In the genomic region with DNA sequence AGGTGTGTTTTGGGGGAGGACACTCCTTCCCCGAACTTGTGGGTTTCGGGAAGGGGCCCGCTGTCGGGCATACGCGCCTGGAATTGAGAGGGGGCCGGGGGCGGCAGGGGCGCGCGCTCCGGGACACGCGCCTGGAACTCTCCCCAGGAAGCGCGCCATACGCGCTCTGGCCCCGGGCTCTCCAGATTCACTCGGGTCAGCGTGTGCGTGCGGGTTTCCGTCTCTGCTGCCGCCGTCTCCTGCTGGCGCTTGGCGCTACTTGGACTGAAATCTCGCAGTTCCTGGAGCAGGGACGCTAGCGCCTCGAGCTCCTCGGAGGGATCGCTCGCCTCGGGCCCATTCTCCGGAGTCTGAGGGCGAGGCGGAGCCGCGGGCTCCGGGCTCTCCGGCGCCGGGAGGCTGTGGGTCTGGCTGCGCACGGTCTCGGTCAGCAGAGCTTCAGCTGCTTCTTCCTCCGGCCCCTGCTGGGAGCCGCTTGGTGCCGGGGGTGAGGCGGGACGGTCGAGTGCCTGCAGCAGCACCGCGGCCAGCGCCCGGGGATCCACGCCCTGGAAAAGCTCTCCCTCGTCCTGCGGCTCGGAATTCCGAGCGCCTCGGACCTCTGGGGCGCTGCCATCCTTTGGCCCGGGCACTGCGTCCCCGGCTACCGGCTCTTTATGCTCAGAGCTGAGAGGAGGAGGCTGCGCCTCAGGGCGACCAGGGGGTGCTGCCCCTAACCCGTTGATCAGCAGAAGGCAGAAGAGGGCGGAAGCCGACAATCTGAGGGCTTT, we compare ENCODE assay signal across 8 cellular contexts. TPM values are rescaled to one million over a fixed set of nuclear protein-coding genes. Genes with fewer than 3 reads are reported as not detected.
DNase-seq lines count a peak whose midpoint lies in the region; TF ChIP-seq lines count a peak whose summit lies in the region.

No MANE protein-coding gene starts in this region.

- peaks cover 8% of the 10 kb centered on the region for H3K36me3 Mint-ChIP-seq in activated CD4-positive, alpha-beta T cell treated with anti-CD3 and anti-CD28 coated beads, Interleukin-2, amount 10 ng/mL, durations not matched to agents 7 days and 5 days (ENCODE audit: low read depth)

- peak overlapping the region; percentile 52 to 75 (median 64) for H3K4me3 ChIP-seq in BLaER1 treated with 17β-estradiol and CSF1 and Interleukin-3, amounts not matched to agents 10 nM and 100 nM
- H3K4me3 ChIP-seq in HUES6 (ENCODE audit: low read depth, low read length) (peak overlapping the region; percentile 62), kidney epithelial cell (ENCODE audit: low read depth, low read length) (peak overlapping the region; percentile 44), vagina (peak overlapping the region; percentile 25 to 47)

- TF ChIP-seq CTCF in kidney epithelial cell (IDR thresholded peaks at IDR 0.05; ENCODE audit: insufficient read depth, low read length, poor library complexity, severe bottlenecking) (no peak), vagina (IDR thresholded peaks at IDR 0.05) (no peak), GM10266 (IDR thresholded peaks at IDR 0.05; ENCODE audit: control insufficient read depth, insufficient read depth, low read depth, missing control alignments) (no peak)

- DNase-seq in astrocyte of the hippocampus (ENCODE audit: low read depth, low spot score) (peak; percentile 87), kidney epithelial cell (ENCODE audit: low read depth) (no peak), vagina (ENCODE audit: extremely low spot score in 2 of 2) (no peak), NCI-H1092 treated with DMSO at 0.1 percent for 48 hours (lab: John Stamatoyannopoulos, UW) (no peak), GM10266 (ENCODE audit: extremely low spot score) (no peak)
- DNase-seq in activated CD4-positive, alpha-beta T cell treated with anti-CD3 and anti-CD28 coated beads, Interleukin-2, amount 10 ng/mL, durations not matched to agents 7 days and 5 days: no peak

- peaks cover 34% of the 10 kb centered on the region for H3K4me1 Mint-ChIP-seq in activated CD4-positive, alpha-beta T cell treated with anti-CD3 and anti-CD28 coated beads, Interleukin-2, amount 10 ng/mL, durations not matched to agents 7 days and 5 days

- H3K9me3 Mint-ChIP-seq in activated CD4-positive, alpha-beta T cell treated with anti-CD3 and anti-CD28 coated beads, Interleukin-2, amount 10 ng/mL, durations not matched to agents 7 days and 5 days: no peaks in the 10 kb centered on the region

- intact Hi-C loops in vagina (cut with DNase I): no loop called here

- H3K4me2 ChIP-seq in BLaER1 treated with 17β-estradiol and CSF1 and Interleukin-3, amounts not matched to agents 10 nM and 100 nM: peak overlapping the region; percentile 90 to 100 (median 99)

- no peak overlapping the region for H3K4me3 Mint-ChIP-seq in activated CD4-positive, alpha-beta T cell treated with anti-CD3 and anti-CD28 coated beads, Interleukin-2, amount 10 ng/mL, durations not matched to agents 7 days and 5 days

- H4K20me1 ChIP-seq in BLaER1 treated with 17β-estradiol and CSF1 and Interleukin-3, amounts not matched to agents 10 nM and 100 nM: peaks cover 0 to 37% (median 21%) of the 10 kb centered on the region in 11 experiments; a peak in 21 of 22 replicates

- H3K27ac ChIP-seq in BLaER1 treated with 17β-estradiol and CSF1 and Interleukin-3, amounts not matched to agents 10 nM and 100 nM: peak overlapping the region in 3 of 11 experiments; percentile 81 to 87 (median 83); a peak in 6 of 22 replicates
- H3K27ac ChIP-seq in HUES6 (ENCODE audit: low read depth, low read length): no peak overlapping the region
- H3K27ac ChIP-seq in vagina: no peak overlapping the region

- peaks cover 54 to 93% (median 86%) of the 10 kb centered on the region in 10 experiments for H3K4me1 ChIP-seq in BLaER1 treated with 17β-estradiol and CSF1 and Interleukin-3, amounts not matched to agents 10 nM and 100 nM
- peaks cover 54% of the 10 kb centered on the region for H3K4me1 ChIP-seq in HUES6 (ENCODE audit: control insufficient read depth, insufficient read depth, low read length)
- H3K4me1 ChIP-seq in vagina: peaks cover 40% of the 10 kb centered on the region

- peaks cover 0 to 14% (median 12%) of the 10 kb centered on the region in 11 experiments; a peak in 17 of 22 replicates for H3K36me3 ChIP-seq in BLaER1 treated with 17β-estradiol and CSF1 and Interleukin-3, amounts not matched to agents 10 nM and 100 nM
- H3K36me3 ChIP-seq in HUES6 (ENCODE audit: control insufficient read depth, insufficient read depth, low read length): peaks cover 1% of the 10 kb centered on the region; the same call in 1 of the 2 replicates
- H3K36me3 ChIP-seq in kidney epithelial cell (ENCODE audit: control insufficient read depth, insufficient read depth, low read length): peaks cover 2% of the 10 kb centered on the region
- H3K36me3 ChIP-seq in vagina: peaks cover 0 to 16% of the 10 kb centered on the region in 2 donors

- TF ChIP-seq POLR2A in vagina (IDR thresholded peaks at IDR 0.05): no peak

- H3K27me3 Mint-ChIP-seq in activated CD4-positive, alpha-beta T cell treated with anti-CD3 and anti-CD28 coated beads, Interleukin-2, amount 10 ng/mL, durations not matched to agents 7 days and 5 days: peaks cover 52% of the 10 kb centered on the region

- CTCF ChIA-PET in activated CD4-positive, alpha-beta T cell treated with anti-CD3 and anti-CD28 coated beads, Interleukin-2, amount 10 ng/mL, durations not matched to agents 7 days and 5 days (lab: Charles Lee): interaction anchor here (1.4 to 2.3 kb wide), 3 partner anchors 9 to 20 kb away, joined by 4 to 13 read pairs (median 13); no protein-coding TSS in a partner anchor

- H3K9me3 ChIP-seq in BLaER1 treated with 17β-estradiol and CSF1 and Interleukin-3, amounts not matched to agents 10 nM and 100 nM (replicated peaks in 1 of 11): no peaks in the 10 kb centered on the region
- H3K9me3 ChIP-seq in HUES6 (ENCODE audit: control insufficient read depth, insufficient read depth, low read depth, low read length): no peaks in the 10 kb centered on the region
- no peaks in the 10 kb centered on the region for H3K9me3 ChIP-seq in vagina

- POLR2A ChIA-PET in activated CD4-positive, alpha-beta T cell treated with anti-CD3 and anti-CD28 coated beads, Interleukin-2, amount 10 ng/mL, durations not matched to agents 7 days and 5 days (lab: Charles Lee): no interaction called here

- no peak overlapping the region for H3K27ac Mint-ChIP-seq in activated CD4-positive, alpha-beta T cell treated with anti-CD3 and anti-CD28 coated beads, Interleukin-2, amount 10 ng/mL, durations not matched to agents 7 days and 5 days

- peaks cover 46 to 55% (median 52%) of the 10 kb centered on the region in 11 experiments for H3K27me3 ChIP-seq in BLaER1 treated with 17β-estradiol and CSF1 and Interleukin-3, amounts not matched to agents 10 nM and 100 nM
- H3K27me3 ChIP-seq in HUES6 (ENCODE audit: control insufficient read depth, insufficient read depth, low read length): peaks cover 53% of the 10 kb centered on the region
- H3K27me3 ChIP-seq in kidney epithelial cell (ENCODE audit: control insufficient read depth, insufficient read depth, low read length): peaks cover 29% of the 10 kb centered on the region
- H3K27me3 ChIP-seq in vagina: peaks cover 3% of the 10 kb centered on the region

- peak overlapping the region in 9 of 11 experiments; percentile 43 to 80 (median 67); a peak in 15 of 22 replicates for H3K9ac ChIP-seq in BLaER1 treated with 17β-estradiol and CSF1 and Interleukin-3, amounts not matched to agents 10 nM and 100 nM
- peak overlapping the region; percentile 79 for H3K9ac ChIP-seq in HUES6 (ENCODE audit: low read length)

RNA-seq across cellular contexts. Expression of a gene that starts 1.1 kb away (rescaled TPM):
- total RNA-seq in kidney epithelial cell: 17.5 and 17.8 TPM in 2 replicates
- 1.2 TPM for total RNA-seq in vagina
- under 1 TPM; 0.15 to 0.22 TPM for total RNA-seq in activated CD4-positive, alpha-beta T cell treated with anti-CD3 and anti-CD28 coated beads, Interleukin-2, amount 10 ng/mL, durations not matched to agents 7 days and 5 days

RNA-seq across cellular contexts. Expression of a gene that starts 10.0 kb away (rescaled TPM):
- total RNA-seq in kidney epithelial cell (155 and 183 TPM in 2 replicates), vagina (42.5 TPM)
- total RNA-seq in activated CD4-positive, alpha-beta T cell treated with anti-CD3 and anti-CD28 coated beads, Interleukin-2, amount 10 ng/mL, durations not matched to agents 7 days and 5 days: 10 to 100 TPM; 37.9 to 48.2 TPM

RNA-seq across cellular contexts. Expression of a gene that starts 15.8 kb away (rescaled TPM):
- total RNA-seq in kidney epithelial cell (not detected in 2 replicates), vagina (not detected)
- total RNA-seq in activated CD4-positive, alpha-beta T cell treated with anti-CD3 and anti-CD28 coated beads, Interleukin-2, amount 10 ng/mL, durations not matched to agents 7 days and 5 days: not detected

RNA-seq across cellular contexts. Expression of a gene that starts 36.6 kb away (rescaled TPM):
- not detected in 2 replicates for total RNA-seq in kidney epithelial cell
- total RNA-seq in vagina: not detected
- total RNA-seq in activated CD4-positive, alpha-beta T cell treated with anti-CD3 and anti-CD28 coated beads, Interleukin-2, amount 10 ng/mL, durations not matched to agents 7 days and 5 days: not detected

RNA-seq across cellular contexts. Expression of a gene that starts 37.4 kb away (rescaled TPM):
- total RNA-seq in kidney epithelial cell (229 and 245 TPM in 2 replicates), vagina (14.7 TPM)
- under 1 TPM; 0.05 to 0.27 TPM for total RNA-seq in activated CD4-positive, alpha-beta T cell treated with anti-CD3 and anti-CD28 coated beads, Interleukin-2, amount 10 ng/mL, durations not matched to agents 7 days and 5 days
